ENCODE assay signal across 21 cellular contexts in genomic region chr12:127480775-127481314, GRCh38.
"Had no signal": no experiment of that assay in that cellular context is flagged by ENCODE, and none has a peak within 500 bp of the region (broad histone marks: within the 10 kb centered on the region; RNA-seq: fewer than 3 reads in every experiment).

No MANE protein-coding gene starts in this region.

- H3K27ac Mint-ChIP-seq: activated CD4-positive, alpha-beta memory T cell treated with anti-CD3 and anti-CD28 coated beads, Interleukin-2, amount 10 ng/mL, durations not matched to agents 7 days and 5 days; activated naive CD8-positive, alpha-beta T cell treated with anti-CD3 and anti-CD28 coated beads, Interleukin-2, amount 50 U/mL, for 24 hours; activated T-helper 1 cell treated with anti-CD3 and anti-CD28 coated beads, Interleukin-12 subunit alpha, Interleukin-12 subunit beta, Interleukin-2, Interleukin-4 antibody, amounts not matched to agents 30 ng/mL and 10 ng/mL and 1 ng/mL, durations not matched to agents 14 hours and 24 hours and 36 hours; endodermal cell; mesothelial cell of epicardium; natural killer cell; progenitor cell of endocrine pancreas; stimulated activated naive CD8-positive, alpha-beta T cell treated with anti-CD3 and anti-CD28 coated beads, Interleukin-15, Interleukin-2, amounts not matched to agents 100 ng/mL and 50 ng/mL, for 24 hours had no signal

- DNase-seq: activated CD4-positive, alpha-beta memory T cell treated with anti-CD3 and anti-CD28 coated beads, Interleukin-2, amount 10 ng/mL, durations not matched to agents 7 days and 5 days; activated CD4-positive, alpha-beta T cell treated with anti-CD3 and anti-CD28 coated beads for 48 hours; activated CD4-positive, CD25-positive, alpha-beta regulatory T cell; activated gamma-delta T cell; activated naive CD4-positive, alpha-beta T cell treated with anti-CD3 and anti-CD28 coated beads, Interleukin-2, amount 50 U/mL, for 16 hours; activated naive CD8-positive, alpha-beta T cell treated with anti-CD3 and anti-CD28 coated beads, Interleukin-2, amount 50 U/mL, for 24 hours; cerebellar nuclear complex; cortex of kidney; endodermal cell; heart left ventricle; islet precursor cell; natural killer cell; stimulated activated CD4-positive, alpha-beta T cell treated with anti-CD3 and anti-CD28 coated beads, Interleukin-4, amount 100 ng/mL, for 4 hours; T-helper 9 cell; tibial artery had no signal

- H3K36me3 ChIP-seq: heart left ventricle, tibial artery had no signal

- H3K27me3 ChIP-seq: heart left ventricle, tibial artery had no signal

- H3K4me1 Mint-ChIP-seq: activated naive CD8-positive, alpha-beta T cell treated with anti-CD3 and anti-CD28 coated beads, Interleukin-2, amount 50 U/mL, for 24 hours; endodermal cell; natural killer cell had no signal

- H3K36me3 Mint-ChIP-seq: mesothelial cell of epicardium, natural killer cell had no signal

- H3K9me3 ChIP-seq: heart left ventricle, tibial artery had no signal

- H3K4me3 ChIP-seq: heart left ventricle, lung, tibial artery had no signal

- H3K27me3 Mint-ChIP-seq: activated CD4-positive, alpha-beta memory T cell treated with anti-CD3 and anti-CD28 coated beads, Interleukin-2, amount 10 ng/mL, durations not matched to agents 7 days and 5 days; activated naive CD8-positive, alpha-beta T cell treated with anti-CD3 and anti-CD28 coated beads, Interleukin-2, amount 50 U/mL, for 24 hours; progenitor cell of endocrine pancreas; stimulated activated naive CD8-positive, alpha-beta T cell treated with anti-CD3 and anti-CD28 coated beads, Interleukin-15, Interleukin-2, amounts not matched to agents 100 ng/mL and 50 ng/mL, for 24 hours had no signal

- H3K4me1 ChIP-seq: heart left ventricle, tibial artery had no signal

- ATAC-seq: activated naive CD8-positive, alpha-beta T cell treated with anti-CD3 and anti-CD28 coated beads, Interleukin-2, amount 50 U/mL, for 24 hours; heart left ventricle; natural killer cell had no signal

- H3K9me3 Mint-ChIP-seq: activated CD4-positive, alpha-beta memory T cell treated with anti-CD3 and anti-CD28 coated beads, Interleukin-2, amount 10 ng/mL, durations not matched to agents 7 days and 5 days; activated T-helper 1 cell treated with anti-CD3 and anti-CD28 coated beads, Interleukin-12 subunit alpha, Interleukin-12 subunit beta, Interleukin-2, Interleukin-4 antibody, amounts not matched to agents 30 ng/mL and 10 ng/mL and 1 ng/mL, durations not matched to agents 14 hours and 24 hours and 36 hours; stimulated activated naive CD8-positive, alpha-beta T cell treated with anti-CD3 and anti-CD28 coated beads, Interleukin-15, Interleukin-2, amounts not matched to agents 100 ng/mL and 50 ng/mL, for 24 hours had no signal

- H3K27ac ChIP-seq: epithelial cell of prostate, heart left ventricle, tibial artery had no signal

- H3K4me3 Mint-ChIP-seq: activated CD4-positive, alpha-beta memory T cell treated with anti-CD3 and anti-CD28 coated beads, Interleukin-2, amount 10 ng/mL, durations not matched to agents 7 days and 5 days; activated naive CD8-positive, alpha-beta T cell treated with anti-CD3 and anti-CD28 coated beads, Interleukin-2, amount 50 U/mL, for 24 hours; activated T-helper 1 cell treated with anti-CD3 and anti-CD28 coated beads, Interleukin-12 subunit alpha, Interleukin-12 subunit beta, Interleukin-2, Interleukin-4 antibody, amounts not matched to agents 30 ng/mL and 10 ng/mL and 1 ng/mL, durations not matched to agents 14 hours and 24 hours and 36 hours; endodermal cell; mesothelial cell of epicardium; natural killer cell; stimulated activated naive CD8-positive, alpha-beta T cell treated with anti-CD3 and anti-CD28 coated beads, Interleukin-15, Interleukin-2, amounts not matched to agents 100 ng/mL and 50 ng/mL, for 24 hours had no signal
